ENCODE assay signal across 18 cellular contexts in genomic region chr19:18671303-18672043, GRCh38. TPM values are rescaled to one million over a fixed set of nuclear protein-coding genes. Genes with fewer than 3 reads are reported as not detected.
"Had no signal": no experiment of that assay in that cellular context is flagged by ENCODE, and none has a peak within 500 bp of the region (broad histone marks: within the 10 kb centered on the region; RNA-seq: fewer than 3 reads in every experiment).

No MANE protein-coding gene starts in this region.

- H3K9ac ChIP-seq: parathyroid adenoma had no signal

- H3K4me1 ChIP-seq: adrenal gland had no signal

- H3K9me3 ChIP-seq: adrenal gland, left ventricle myocardium inferior, suprapubic skin, upper lobe of right lung had no signal

- ATAC-seq: activated T-helper 17 cell treated with anti-CD3 and anti-CD28 coated beads, Interleukin-2, amount 50 U/mL, for 72 hours had no signal

- H3K27me3 ChIP-seq: adrenal gland, brain microvascular endothelial cell, heart right ventricle, suprapubic skin, upper lobe of right lung had no signal

- DNase-seq: activated CD4-positive, alpha-beta T cell treated with anti-CD3 and anti-CD28 coated beads, Interleukin-2, amount 10 ng/mL, durations not matched to agents 7 days and 5 days; activated naive CD4-positive, alpha-beta T cell treated with anti-CD3 and anti-CD28 coated beads, Interleukin-2, amount 10 ng/mL, durations not matched to agents 7 days and 5 days; activated T-cell treated with anti-CD3 and anti-CD28 coated beads for 4 hours; adrenal gland; brain microvascular endothelial cell; dermis blood vessel endothelial cell; endodermal cell; heart right ventricle; islet precursor cell; left ventricle myocardium inferior; mesendoderm; stimulated activated CD4-positive, alpha-beta T cell treated with anti-CD3 and anti-CD28 coated beads, Interleukin-2, amount 100 ng/mL, for 24 hours; stimulated activated naive CD4-positive, alpha-beta T cell treated with Interleukin-2 at 50 U/mL for 16 hours; upper lobe of right lung had no signal

- H3K27ac ChIP-seq: brain microvascular endothelial cell, parathyroid adenoma, suprapubic skin, upper lobe of right lung had no signal

- H3K4me3 ChIP-seq: adrenal gland, heart right ventricle, left ventricle myocardium inferior, suprapubic skin, upper lobe of right lung had no signal

RNA-seq across cellular contexts. Expression of gene TMEM59L, which starts 58.8 kb away (rescaled TPM):
- total RNA-seq: activated CD8-positive, alpha-beta memory T cell treated with anti-CD3 and anti-CD28 coated beads for 36 hours had no signal
